ENCODE assay signal across 7 cellular contexts in genomic region chr15:98549003-98549402, GRCh38.
A peak's percentile ranks its signal among the peaks of the same experiment; 100 is the strongest.
DNase-seq lines count a peak whose midpoint lies in the region; ATAC-seq and TF ChIP-seq lines count a peak whose summit lies in the region.

No MANE protein-coding gene starts in this region.

- no peaks in the 10 kb centered on the region for H3K36me3 Mint-ChIP-seq in immature natural killer cell

- peak overlapping the region; percentile 90 for H3K4me2 ChIP-seq in smooth muscle cell

- no peak for TF ChIP-seq CTCF in smooth muscle cell (IDR thresholded peaks at IDR 0.05; ENCODE audit: borderline replicate concordance, insufficient read depth, poor library complexity, severe bottlenecking)

- no peaks in the 10 kb centered on the region for H4K20me1 ChIP-seq in smooth muscle cell (ENCODE audit: low read depth)

- no peaks in the 10 kb centered on the region for H3K79me2 ChIP-seq in smooth muscle cell (ENCODE audit: low read depth)

- H3K4me1 Mint-ChIP-seq in immature natural killer cell = peaks cover 15 to 18% of the 10 kb centered on the region in 2 donors

- no peak overlapping the region for H3K9ac ChIP-seq in HUES6 (ENCODE audit: low read length)
- H3K9ac ChIP-seq in adipocyte (ENCODE audit: low read length) = peak overlapping the region; percentile 61
- H3K9ac ChIP-seq in smooth muscle cell (ENCODE audit: low read depth) = peak overlapping the region; percentile 39

- no peaks in the 10 kb centered on the region for H3K36me3 ChIP-seq in HUES6 (ENCODE audit: control insufficient read depth, insufficient read depth, low read length)
- no peaks in the 10 kb centered on the region for H3K36me3 ChIP-seq in adipocyte (ENCODE audit: control insufficient read depth, insufficient read depth, low read length, severe bottlenecking)
- no peaks in the 10 kb centered on the region for H3K36me3 ChIP-seq in smooth muscle cell (ENCODE audit: low read depth)

- no peak overlapping the region for H3K27ac ChIP-seq in HUES6 (ENCODE audit: low read depth, low read length)
- H3K27ac ChIP-seq in smooth muscle cell (ENCODE audit: low read depth) = peak overlapping the region; percentile 40

- H3K27me3 Mint-ChIP-seq in immature natural killer cell (ENCODE audit: low read depth in 3 of 3) = peaks cover 18 to 39% (median 29%) of the 10 kb centered on the region in 3 donors

- H3K9me3 ChIP-seq in HUES6 (ENCODE audit: control insufficient read depth, insufficient read depth, low read depth, low read length) (no peaks in the 10 kb centered on the region), adipocyte (ENCODE audit: control insufficient read depth, low read length) (no peaks in the 10 kb centered on the region), smooth muscle cell (replicated peaks; ENCODE audit: low read depth) (no peaks in the 10 kb centered on the region)

- H3K27me3 ChIP-seq in HUES6 (ENCODE audit: control insufficient read depth, insufficient read depth, low read length) (peaks cover 19% of the 10 kb centered on the region), adipocyte (replicated peaks; ENCODE audit: control insufficient read depth, insufficient read depth, low read length) (peaks cover 13% of the 10 kb centered on the region), smooth muscle cell (ENCODE audit: low read depth) (no peaks in the 10 kb centered on the region)

- H3K9me3 Mint-ChIP-seq in immature natural killer cell = peaks cover 0 to 6% (median 0%) of the 10 kb centered on the region in 6 donors

- no peak overlapping the region for H3K27ac Mint-ChIP-seq in immature natural killer cell

- H3F3A ChIP-seq in smooth muscle cell (ENCODE audit: low read depth) = no peaks in the 10 kb centered on the region

- H3K4me1 ChIP-seq in HUES6 (ENCODE audit: control insufficient read depth, insufficient read depth, low read length) (peaks cover 24% of the 10 kb centered on the region), adipocyte (ENCODE audit: control insufficient read depth, insufficient read depth, low read length) (peaks cover 7% of the 10 kb centered on the region), smooth muscle cell (ENCODE audit: low read depth) (peaks cover 10% of the 10 kb centered on the region)

- DNase-seq in adipocyte (ENCODE audit: low read depth) = no peak
- DNase-seq in immature natural killer cell = no peak
- DNase-seq in smooth muscle cell (lab: John Stamatoyannopoulos, UW; ENCODE audit: unreplicated experiment) = no peak
- DNase-seq in SHP77 (lab: John Stamatoyannopoulos, UW) = no peak

- H3K4me3 ChIP-seq in HUES6 (ENCODE audit: low read depth, low read length) (peak overlapping the region; percentile 69), adipocyte (ENCODE audit: low read length) (peak overlapping the region; percentile 81), smooth muscle cell (peak overlapping the region; percentile 55)

- ATAC-seq in HG02938 (IDR thresholded peaks at IDR 0.05; ENCODE audit: unreplicated experiment) (no peak), HG03159 (IDR thresholded peaks at IDR 0.05; ENCODE audit: unreplicated experiment) (no peak)

- WGBS in smooth muscle cell (ENCODE audit: low lambda C conversion rate) = 77% methylated on average over 11 of the region's 11 CpGs

- H3K4me3 Mint-ChIP-seq in immature natural killer cell = peak overlapping the region; percentile 67 to 87 (median 80)

- H2AFZ ChIP-seq in smooth muscle cell (ENCODE audit: low read depth) = peak overlapping the region; percentile 94
